Comparison of ENCODE assay signal across 11 cellular contexts in genomic region chr17:65530158-65530984, GRCh38. TPM values are rescaled to one million over a fixed set of nuclear protein-coding genes. Genes with fewer than 3 reads are reported as not detected.
DNase-seq lines count a peak whose midpoint lies in the region; TF ChIP-seq lines count a peak whose summit lies in the region.
"Had no signal": no experiment of that assay in that cellular context is flagged by ENCODE, and none has a peak within 500 bp of the region (broad histone marks: within the 10 kb centered on the region; RNA-seq: fewer than 3 reads in every experiment).

No MANE protein-coding gene starts in this region.

- TF ChIP-seq CTCF in mesothelial cell of epicardium (IDR thresholded peaks at IDR 0.05; ENCODE audit: unreplicated experiment) (no peak), type B pancreatic cell (conservative IDR thresholded peaks at IDR 0.05) (no peak)

- H3K27me3 Mint-ChIP-seq in mesothelial cell of epicardium (ENCODE audit: low read depth) (no peaks in the 10 kb centered on the region), type B pancreatic cell (no peaks in the 10 kb centered on the region)

- WGBS in esophagus, 2 donors, result 75 to 76% methylated on average over 14 of the region's 14 CpGs

- H3K4me3 Mint-ChIP-seq in mesothelial cell of epicardium, result no peak overlapping the region
- peak overlapping the region; percentile 82 for H3K4me3 Mint-ChIP-seq in type B pancreatic cell

- H3K4me3 ChIP-seq in esophagus (ENCODE audit: low read depth in 1 of 2, low read length in 2 of 2), result no peak overlapping the region

- H3K27me3 ChIP-seq in esophagus (ENCODE audit: control insufficient read depth in 1 of 2, insufficient read depth in 2 of 2, low read length in 2 of 2), result no peaks in the 10 kb centered on the region

- peak overlapping the region; percentile 6 to 35 for H3K27ac ChIP-seq in esophagus (ENCODE audit: low read depth in 2 of 2, low read length in 1 of 2)

- H3K4me1 Mint-ChIP-seq in mesothelial cell of epicardium (peaks cover 52% of the 10 kb centered on the region), type B pancreatic cell (ENCODE audit: unreplicated experiment) (peaks cover 46% of the 10 kb centered on the region)

- H3K36me3 Mint-ChIP-seq in mesothelial cell of epicardium (peaks cover 38% of the 10 kb centered on the region), type B pancreatic cell (peaks cover 47% of the 10 kb centered on the region)

- DNase-seq in activated CD8-positive, alpha-beta memory T cell treated with anti-CD3 and anti-CD28 coated beads, Interleukin-2, amount 50 U/mL, for 48 hours, result peak; percentile 30
- no peak for DNase-seq in activated CD8-positive, alpha-beta memory T cell treated with anti-CD3 and anti-CD28 coated beads, Interleukin-2, amount 50 U/mL, for 4 hours
- DNase-seq in mesothelial cell of epicardium (ENCODE audit: low spot score in 2 of 2, unreplicated experiment in 2 of 2) (no peak), type B pancreatic cell (ENCODE audit: extremely low spot score, unreplicated experiment) (no peak), MV-4-11 (lab: John Stamatoyannopoulos, UW) (no peak), T1000 (lab: John Stamatoyannopoulos, UW) (no peak), OCI-M1 (lab: John Stamatoyannopoulos, UW) (no peak)
- DNase-seq: activated gamma-delta T cell; effector memory CD4-positive, alpha-beta T cell; NCI-H2081 had no signal

- no peaks in the 10 kb centered on the region for H3K9me3 ChIP-seq in esophagus (ENCODE audit: control insufficient read depth in 2 of 2, insufficient read depth in 1 of 2, low read depth in 1 of 2, low read length in 1 of 2)

- peaks cover 0 to 8% of the 10 kb centered on the region in 2 donors for H3K36me3 ChIP-seq in esophagus (ENCODE audit: control insufficient read depth in 2 of 2, insufficient read depth in 2 of 2, low read length in 1 of 2)

- H3K9me3 Mint-ChIP-seq in mesothelial cell of epicardium, result no peaks in the 10 kb centered on the region
- H3K9me3 Mint-ChIP-seq in type B pancreatic cell, result peaks cover 3% of the 10 kb centered on the region

- H3K4me1 ChIP-seq in esophagus (ENCODE audit: control insufficient read depth in 2 of 2, insufficient read depth in 2 of 2, low read length in 1 of 2), result peaks cover 0 to 5% of the 10 kb centered on the region in 2 donors

- peak overlapping the region; percentile 98 for H3K27ac Mint-ChIP-seq in mesothelial cell of epicardium
- peak overlapping the region; percentile 91 for H3K27ac Mint-ChIP-seq in type B pancreatic cell

RNA-seq across cellular contexts. Expression of gene AXIN2, which starts 31.1 kb away (rescaled TPM):
- 1 to 10 TPM; 1.8 to 2.7 TPM for polyA plus RNA-seq in esophagus
- 84.6 to 88.7 TPM (median 87.8 TPM) in 3 replicates for total RNA-seq in mesothelial cell of epicardium
- total RNA-seq in type B pancreatic cell (ENCODE audit: low replicate concordance), result 29.2 and 115 TPM in 2 replicates
